Comparison of ENCODE assay signal across 1 cellular context in the genomic region with DNA sequence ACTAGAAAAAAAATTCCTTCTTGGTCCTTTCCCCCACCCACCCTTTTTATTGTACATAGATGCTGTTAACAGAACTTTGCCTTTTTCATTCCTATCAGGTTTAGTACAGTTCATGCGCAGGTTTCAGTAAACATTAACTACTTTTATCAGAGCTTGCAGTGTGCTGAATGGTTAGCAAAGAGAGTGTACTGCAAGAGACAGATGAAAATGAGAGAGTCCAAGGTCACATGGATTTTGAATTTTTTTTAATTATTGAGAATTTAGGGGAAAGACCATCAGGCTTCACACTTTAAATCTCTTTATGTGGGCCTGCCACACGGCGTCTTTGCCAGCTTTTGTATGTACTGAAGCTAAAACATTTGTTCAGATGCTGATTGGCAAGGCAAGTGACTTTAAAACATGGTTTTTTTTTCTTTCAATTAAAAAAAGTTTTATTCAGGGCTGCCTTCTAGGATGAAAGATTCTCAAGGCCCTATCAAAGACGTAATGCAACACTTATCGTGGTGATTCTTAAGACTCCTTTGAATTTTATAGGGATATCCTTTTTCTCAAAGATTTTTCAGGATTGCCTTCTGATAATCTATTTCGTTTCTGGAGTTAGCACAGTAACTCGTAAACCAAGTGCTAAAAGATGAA.
TF ChIP-seq lines count a peak whose summit lies in the region.

No MANE protein-coding gene starts in this region.

TF ChIP-seq in HepG2, 621 proteins besides CTCF, POLR2A, EP300 and RAD21 (continued from another document and continues in another):
- TF ChIP-seq, protein P1, sequence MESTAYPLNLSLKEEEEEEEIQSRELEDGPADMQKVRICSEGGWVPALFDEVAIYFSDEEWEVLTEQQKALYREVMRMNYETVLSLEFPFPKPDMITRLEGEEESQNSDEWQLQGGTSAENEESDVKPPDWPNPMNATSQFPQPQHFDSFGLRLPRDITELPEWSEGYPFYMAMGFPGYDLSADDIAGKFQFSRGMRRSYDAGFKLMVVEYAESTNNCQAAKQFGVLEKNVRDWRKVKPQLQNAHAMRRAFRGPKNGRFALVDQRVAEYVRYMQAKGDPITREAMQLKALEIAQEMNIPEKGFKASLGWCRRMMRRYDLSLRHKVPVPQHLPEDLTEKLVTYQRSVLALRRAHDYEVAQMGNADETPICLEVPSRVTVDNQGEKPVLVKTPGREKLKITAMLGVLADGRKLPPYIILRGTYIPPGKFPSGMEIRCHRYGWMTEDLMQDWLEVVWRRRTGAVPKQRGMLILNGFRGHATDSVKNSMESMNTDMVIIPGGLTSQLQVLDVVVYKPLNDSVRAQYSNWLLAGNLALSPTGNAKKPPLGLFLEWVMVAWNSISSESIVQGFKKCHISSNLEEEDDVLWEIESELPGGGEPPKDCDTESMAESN (CRISPR knock-in tag; conservative IDR thresholded peaks at IDR 0.05), result no peak
- TF ChIP-seq ZNF589 (CRISPR knock-in tag; conservative IDR thresholded peaks at IDR 0.05), result no peak
- no peak for TF ChIP-seq ZNF234 (CRISPR knock-in tag; conservative IDR thresholded peaks at IDR 0.05)
- TF ChIP-seq ZNF20 (CRISPR knock-in tag; IDR thresholded peaks at IDR 0.05), result no peak
- no peak; the same call in 1 of the 2 replicates for TF ChIP-seq SMAD3 (CRISPR knock-in tag; IDR thresholded peaks at IDR 0.05)
- TF ChIP-seq ZNF850 (CRISPR knock-in tag; conservative IDR thresholded peaks at IDR 0.05), result no peak
- no peak for TF ChIP-seq SNAI1 (CRISPR knock-in tag; IDR thresholded peaks at IDR 0.05; ENCODE audit: borderline replicate concordance)
- TF ChIP-seq ZNF878 (CRISPR knock-in tag; IDR thresholded peaks at IDR 0.05), result no peak
- TF ChIP-seq ZNF30 (CRISPR knock-in tag; IDR thresholded peaks at IDR 0.05), result no peak
- TF ChIP-seq, protein P2, sequence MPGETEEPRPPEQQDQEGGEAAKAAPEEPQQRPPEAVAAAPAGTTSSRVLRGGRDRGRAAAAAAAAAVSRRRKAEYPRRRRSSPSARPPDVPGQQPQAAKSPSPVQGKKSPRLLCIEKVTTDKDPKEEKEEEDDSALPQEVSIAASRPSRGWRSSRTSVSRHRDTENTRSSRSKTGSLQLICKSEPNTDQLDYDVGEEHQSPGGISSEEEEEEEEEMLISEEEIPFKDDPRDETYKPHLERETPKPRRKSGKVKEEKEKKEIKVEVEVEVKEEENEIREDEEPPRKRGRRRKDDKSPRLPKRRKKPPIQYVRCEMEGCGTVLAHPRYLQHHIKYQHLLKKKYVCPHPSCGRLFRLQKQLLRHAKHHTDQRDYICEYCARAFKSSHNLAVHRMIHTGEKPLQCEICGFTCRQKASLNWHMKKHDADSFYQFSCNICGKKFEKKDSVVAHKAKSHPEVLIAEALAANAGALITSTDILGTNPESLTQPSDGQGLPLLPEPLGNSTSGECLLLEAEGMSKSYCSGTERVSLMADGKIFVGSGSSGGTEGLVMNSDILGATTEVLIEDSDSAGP (CRISPR knock-in tag; IDR thresholded peaks at IDR 0.05; ENCODE audit: borderline replicate concordance), result no peak
- no peak for TF ChIP-seq AGO2 (optimal IDR thresholded peaks at IDR 0.05; ENCODE audit: low read depth, low read length)
- TF ChIP-seq ZNF501 (CRISPR knock-in tag; IDR thresholded peaks at IDR 0.05), result no peak
- TF ChIP-seq ZFP36L1 (CRISPR knock-in tag; IDR thresholded peaks at IDR 0.05), result no peak
- TF ChIP-seq ZSCAN31 (CRISPR knock-in tag; IDR thresholded peaks at IDR 0.05; ENCODE audit: low read depth), result no peak
- TF ChIP-seq ELF1 (CRISPR knock-in tag; IDR thresholded peaks at IDR 0.05), result no peak
- TF ChIP-seq REPIN1 (CRISPR knock-in tag; IDR thresholded peaks at IDR 0.05; ENCODE audit: borderline replicate concordance, low read depth), result peak; percentile 18; the same call in 1 of the 2 replicates
- no peak for TF ChIP-seq ATF7-NPFF (CRISPR knock-in tag; IDR thresholded peaks at IDR 0.05; ENCODE audit: low read depth)
- peak; percentile 37 for TF ChIP-seq GATAD1 (CRISPR knock-in tag; IDR thresholded peaks at IDR 0.05)
- no peak for TF ChIP-seq ZNF660 (CRISPR knock-in tag; IDR thresholded peaks at IDR 0.05; ENCODE audit: borderline replicate concordance, low read depth)
- TF ChIP-seq ZNF326 (CRISPR knock-in tag; IDR thresholded peaks at IDR 0.05; ENCODE audit: borderline replicate concordance), result no peak
- no peak for TF ChIP-seq NR2F2 (IDR thresholded peaks at IDR 0.05; ENCODE audit: borderline replicate concordance, low read depth)
- TF ChIP-seq, protein P3, sequence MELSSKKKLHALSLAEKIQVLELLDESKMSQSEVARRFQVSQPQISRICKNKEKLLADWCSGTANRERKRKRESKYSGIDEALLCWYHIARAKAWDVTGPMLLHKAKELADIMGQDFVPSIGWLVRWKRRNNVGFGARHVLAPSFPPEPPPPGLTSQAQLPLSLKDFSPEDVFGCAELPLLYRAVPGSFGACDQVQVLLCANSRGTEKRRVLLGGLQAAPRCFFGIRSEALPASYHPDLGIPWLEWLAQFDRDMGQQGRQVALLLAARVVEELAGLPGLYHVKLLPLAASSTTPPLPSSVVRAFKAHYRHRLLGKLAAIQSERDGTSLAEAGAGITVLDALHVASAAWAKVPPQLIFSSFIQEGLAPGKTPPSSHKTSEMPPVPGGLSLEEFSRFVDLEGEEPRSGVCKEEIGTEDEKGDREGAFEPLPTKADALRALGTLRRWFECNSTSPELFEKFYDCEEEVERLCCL (CRISPR knock-in tag; IDR thresholded peaks at IDR 0.05; ENCODE audit: borderline replicate concordance), result no peak
- no peak for TF ChIP-seq FOXJ3 (CRISPR knock-in tag; IDR thresholded peaks at IDR 0.05; ENCODE audit: borderline replicate concordance)
- peak; percentile 88 for TF ChIP-seq NCOA2 (CRISPR knock-in tag; IDR thresholded peaks at IDR 0.05)
- TF ChIP-seq, protein P4, sequence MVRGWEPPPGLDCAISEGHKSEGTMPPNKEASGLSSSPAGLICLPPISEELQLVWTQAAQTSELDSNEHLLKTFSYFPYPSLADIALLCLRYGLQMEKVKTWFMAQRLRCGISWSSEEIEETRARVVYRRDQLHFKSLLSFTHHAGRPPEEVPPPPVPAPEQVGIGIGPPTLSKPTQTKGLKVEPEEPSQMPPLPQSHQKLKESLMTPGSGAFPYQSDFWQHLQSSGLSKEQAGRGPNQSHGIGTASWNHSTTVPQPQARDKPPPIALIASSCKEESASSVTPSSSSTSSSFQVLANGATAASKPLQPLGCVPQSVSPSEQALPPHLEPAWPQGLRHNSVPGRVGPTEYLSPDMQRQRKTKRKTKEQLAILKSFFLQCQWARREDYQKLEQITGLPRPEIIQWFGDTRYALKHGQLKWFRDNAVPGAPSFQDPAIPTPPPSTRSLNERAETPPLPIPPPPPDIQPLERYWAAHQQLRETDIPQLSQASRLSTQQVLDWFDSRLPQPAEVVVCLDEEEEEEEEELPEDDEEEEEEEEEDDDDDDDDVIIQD (CRISPR knock-in tag; IDR thresholded peaks at IDR 0.05; ENCODE audit: low read depth), result peak; percentile 71; the same call in 1 of the 2 replicates
- no peak for TF ChIP-seq ONECUT2 (CRISPR knock-in tag; IDR thresholded peaks at IDR 0.05)
- TF ChIP-seq ZNF749 (CRISPR knock-in tag; IDR thresholded peaks at IDR 0.05; ENCODE audit: borderline replicate concordance), result no peak
- no peak for TF ChIP-seq KAT2B (IDR thresholded peaks at IDR 0.05; ENCODE audit: borderline replicate concordance, low read depth, low read length)
- TF ChIP-seq, protein P5, sequence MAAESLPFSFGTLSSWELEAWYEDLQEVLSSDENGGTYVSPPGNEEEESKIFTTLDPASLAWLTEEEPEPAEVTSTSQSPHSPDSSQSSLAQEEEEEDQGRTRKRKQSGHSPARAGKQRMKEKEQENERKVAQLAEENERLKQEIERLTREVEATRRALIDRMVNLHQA (CRISPR knock-in tag; IDR thresholded peaks at IDR 0.05), result no peak
- TF ChIP-seq, protein P6, sequence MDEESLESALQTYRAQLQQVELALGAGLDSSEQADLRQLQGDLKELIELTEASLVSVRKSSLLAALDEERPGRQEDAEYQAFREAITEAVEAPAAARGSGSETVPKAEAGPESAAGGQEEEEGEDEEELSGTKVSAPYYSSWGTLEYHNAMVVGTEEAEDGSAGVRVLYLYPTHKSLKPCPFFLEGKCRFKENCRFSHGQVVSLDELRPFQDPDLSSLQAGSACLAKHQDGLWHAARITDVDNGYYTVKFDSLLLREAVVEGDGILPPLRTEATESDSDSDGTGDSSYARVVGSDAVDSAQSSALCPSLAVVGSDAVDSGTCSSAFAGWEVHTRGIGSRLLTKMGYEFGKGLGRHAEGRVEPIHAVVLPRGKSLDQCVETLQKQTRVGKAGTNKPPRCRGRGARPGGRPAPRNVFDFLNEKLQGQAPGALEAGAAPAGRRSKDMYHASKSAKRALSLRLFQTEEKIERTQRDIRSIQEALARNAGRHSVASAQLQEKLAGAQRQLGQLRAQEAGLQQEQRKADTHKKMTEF (CRISPR knock-in tag; IDR thresholded peaks at IDR 0.05), result no peak
- TF ChIP-seq ZNF337 (CRISPR knock-in tag; IDR thresholded peaks at IDR 0.05; ENCODE audit: borderline replicate concordance, low read depth), result no peak
- no peak for TF ChIP-seq PRMT3 (CRISPR knock-in tag; IDR thresholded peaks at IDR 0.05; ENCODE audit: borderline replicate concordance, low read depth)
- TF ChIP-seq, protein P7, sequence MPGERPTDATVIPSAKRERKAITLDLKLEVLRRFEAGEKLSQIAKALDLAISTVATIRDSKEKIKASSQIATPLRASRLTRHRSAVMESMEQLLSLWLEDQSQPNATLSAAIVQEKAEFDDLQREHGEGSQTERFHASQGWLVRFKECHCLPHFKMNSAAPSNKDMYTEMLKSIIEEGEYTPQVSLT (CRISPR knock-in tag; IDR thresholded peaks at IDR 0.05; ENCODE audit: borderline replicate concordance, low read depth), result no peak
- TF ChIP-seq JUNB (CRISPR knock-in tag; IDR thresholded peaks at IDR 0.05; ENCODE audit: borderline replicate concordance), result no peak
- no peak for TF ChIP-seq ZNF672 (CRISPR knock-in tag; IDR thresholded peaks at IDR 0.05)
- TF ChIP-seq RXRA (CRISPR knock-in tag; IDR thresholded peaks at IDR 0.05), result no peak; the same call in 1 of the 2 replicates
- TF ChIP-seq, protein P8, sequence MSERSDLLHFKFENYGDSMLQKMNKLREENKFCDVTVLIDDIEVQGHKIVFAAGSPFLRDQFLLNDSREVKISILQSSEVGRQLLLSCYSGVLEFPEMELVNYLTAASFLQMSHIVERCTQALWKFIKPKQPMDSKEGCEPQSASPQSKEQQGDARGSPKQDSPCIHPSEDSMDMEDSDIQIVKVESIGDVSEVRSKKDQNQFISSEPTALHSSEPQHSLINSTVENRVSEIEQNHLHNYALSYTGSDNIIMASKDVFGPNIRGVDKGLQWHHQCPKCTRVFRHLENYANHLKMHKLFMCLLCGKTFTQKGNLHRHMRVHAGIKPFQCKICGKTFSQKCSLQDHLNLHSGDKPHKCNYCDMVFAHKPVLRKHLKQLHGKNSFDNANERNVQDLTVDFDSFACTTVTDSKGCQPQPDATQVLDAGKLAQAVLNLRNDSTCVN (CRISPR knock-in tag; IDR thresholded peaks at IDR 0.05; ENCODE audit: borderline replicate concordance), result no peak
- TF ChIP-seq NFYB (CRISPR knock-in tag; IDR thresholded peaks at IDR 0.05), result 0 out of 2 replicates have a peak, but pooled peaks have one; percentile 41
- TF ChIP-seq, protein P9, sequence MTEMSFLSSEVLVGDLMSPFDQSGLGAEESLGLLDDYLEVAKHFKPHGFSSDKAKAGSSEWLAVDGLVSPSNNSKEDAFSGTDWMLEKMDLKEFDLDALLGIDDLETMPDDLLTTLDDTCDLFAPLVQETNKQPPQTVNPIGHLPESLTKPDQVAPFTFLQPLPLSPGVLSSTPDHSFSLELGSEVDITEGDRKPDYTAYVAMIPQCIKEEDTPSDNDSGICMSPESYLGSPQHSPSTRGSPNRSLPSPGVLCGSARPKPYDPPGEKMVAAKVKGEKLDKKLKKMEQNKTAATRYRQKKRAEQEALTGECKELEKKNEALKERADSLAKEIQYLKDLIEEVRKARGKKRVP (CRISPR knock-in tag; IDR thresholded peaks at IDR 0.05), result no peak
- TF ChIP-seq ATRX (CRISPR knock-in tag; IDR thresholded peaks at IDR 0.05; ENCODE audit: borderline replicate concordance), result no peak
- TF ChIP-seq, protein P10, sequence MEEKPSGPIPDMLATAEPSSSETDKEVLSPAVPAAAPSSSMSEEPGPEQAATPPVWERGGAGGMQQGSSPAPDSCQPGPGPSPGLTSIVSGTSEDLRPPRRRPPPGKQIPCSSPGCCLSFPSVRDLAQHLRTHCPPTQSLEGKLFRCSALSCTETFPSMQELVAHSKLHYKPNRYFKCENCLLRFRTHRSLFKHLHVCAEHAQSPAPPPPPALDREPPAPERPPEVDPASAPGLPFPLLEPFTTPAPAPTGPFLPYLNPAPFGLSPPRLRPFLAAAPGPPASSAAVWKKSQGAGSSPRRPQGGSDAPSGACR (CRISPR knock-in tag; IDR thresholded peaks at IDR 0.05), result no peak
- TF ChIP-seq, protein P11, sequence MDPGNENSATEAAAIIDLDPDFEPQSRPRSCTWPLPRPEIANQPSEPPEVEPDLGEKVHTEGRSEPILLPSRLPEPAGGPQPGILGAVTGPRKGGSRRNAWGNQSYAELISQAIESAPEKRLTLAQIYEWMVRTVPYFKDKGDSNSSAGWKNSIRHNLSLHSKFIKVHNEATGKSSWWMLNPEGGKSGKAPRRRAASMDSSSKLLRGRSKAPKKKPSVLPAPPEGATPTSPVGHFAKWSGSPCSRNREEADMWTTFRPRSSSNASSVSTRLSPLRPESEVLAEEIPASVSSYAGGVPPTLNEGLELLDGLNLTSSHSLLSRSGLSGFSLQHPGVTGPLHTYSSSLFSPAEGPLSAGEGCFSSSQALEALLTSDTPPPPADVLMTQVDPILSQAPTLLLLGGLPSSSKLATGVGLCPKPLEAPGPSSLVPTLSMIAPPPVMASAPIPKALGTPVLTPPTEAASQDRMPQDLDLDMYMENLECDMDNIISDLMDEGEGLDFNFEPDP (CRISPR knock-in tag; conservative IDR thresholded peaks at IDR 0.05), result 0 out of 2 replicates have a peak, but pooled peaks have one; percentile 23
- TF ChIP-seq, protein P12, sequence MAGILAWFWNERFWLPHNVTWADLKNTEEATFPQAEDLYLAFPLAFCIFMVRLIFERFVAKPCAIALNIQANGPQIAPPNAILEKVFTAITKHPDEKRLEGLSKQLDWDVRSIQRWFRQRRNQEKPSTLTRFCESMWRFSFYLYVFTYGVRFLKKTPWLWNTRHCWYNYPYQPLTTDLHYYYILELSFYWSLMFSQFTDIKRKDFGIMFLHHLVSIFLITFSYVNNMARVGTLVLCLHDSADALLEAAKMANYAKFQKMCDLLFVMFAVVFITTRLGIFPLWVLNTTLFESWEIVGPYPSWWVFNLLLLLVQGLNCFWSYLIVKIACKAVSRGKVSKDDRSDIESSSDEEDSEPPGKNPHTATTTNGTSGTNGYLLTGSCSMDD (CRISPR knock-in tag; IDR thresholded peaks at IDR 0.05), result no peak
- TF ChIP-seq TBX3 (IDR thresholded peaks at IDR 0.05; ENCODE audit: borderline replicate concordance), result no peak
- TF ChIP-seq, protein P13, sequence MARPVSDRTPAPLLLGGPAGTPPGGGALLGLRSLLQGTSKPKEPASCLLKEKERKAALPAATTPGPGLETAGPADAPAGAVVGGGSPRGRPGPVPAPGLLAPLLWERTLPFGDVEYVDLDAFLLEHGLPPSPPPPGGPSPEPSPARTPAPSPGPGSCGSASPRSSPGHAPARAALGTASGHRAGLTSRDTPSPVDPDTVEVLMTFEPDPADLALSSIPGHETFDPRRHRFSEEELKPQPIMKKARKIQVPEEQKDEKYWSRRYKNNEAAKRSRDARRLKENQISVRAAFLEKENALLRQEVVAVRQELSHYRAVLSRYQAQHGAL (CRISPR knock-in tag; IDR thresholded peaks at IDR 0.05; ENCODE audit: not compliant biosample characterization), result no peak
- no peak for TF ChIP-seq MAFF (IDR thresholded peaks at IDR 0.05; ENCODE audit: low read depth, low read length)
- TF ChIP-seq THYN1 (CRISPR knock-in tag; IDR thresholded peaks at IDR 0.05; ENCODE audit: borderline replicate concordance, low read depth), result no peak; the same call in 1 of the 2 replicates
